ENCODE assay signal across 10 cellular contexts in genomic region chr20:20002101-20002998, GRCh38. TPM values are rescaled to one million over a fixed set of nuclear protein-coding genes. Genes with fewer than 3 reads are reported as not detected.
DNase-seq lines count a peak whose midpoint lies in the region; ATAC-seq and TF ChIP-seq lines count a peak whose summit lies in the region.
"Had no signal": no experiment of that assay in that cellular context is flagged by ENCODE, and none has a peak within 500 bp of the region (broad histone marks: within the 10 kb centered on the region; RNA-seq: fewer than 3 reads in every experiment).

No MANE protein-coding gene starts in this region.

- TF ChIP-seq CTCF in CD4-positive, alpha-beta T cell (IDR thresholded peaks at IDR 0.05) = no peak

- ATAC-seq in T-helper 17 cell = no peak
- no peak for ATAC-seq in stimulated activated effector memory CD8-positive, alpha-beta T cell treated with anti-CD3 and anti-CD28 coated beads, Interleukin-12 subunit alpha, Interleukin-12 subunit beta, amount 100 ng/mL, for 72 hours
- no peak for ATAC-seq in GM18861 (IDR thresholded peaks at IDR 0.05; ENCODE audit: unreplicated experiment)
- no peak for ATAC-seq in CD4-positive, alpha-beta T cell (ENCODE audit: poor library complexity)

- POLR2A ChIA-PET in CD4-positive, alpha-beta T cell (lab: Charles Lee) = no interaction called here

- in situ Hi-C loops in KBM-7 (cut with MboI; ENCODE audit: low pct_unique_long_range_greater_than_20kb, low sequenced_read_pairs) = no loop called here

- peaks cover 7% of the 10 kb centered on the region for H3K27me3 ChIP-seq in CD4-positive, alpha-beta T cell (ENCODE audit: control insufficient read depth, insufficient read depth, low read length)

- peak overlapping the region; percentile 84 for H3K4me3 Mint-ChIP-seq in T-helper 17 cell
- peak overlapping the region; percentile 29 for H3K4me3 Mint-ChIP-seq in stimulated activated effector memory CD8-positive, alpha-beta T cell treated with anti-CD3 and anti-CD28 coated beads, Interleukin-12 subunit alpha, Interleukin-12 subunit beta, amount 100 ng/mL, for 72 hours
- H3K4me3 Mint-ChIP-seq in CD4-positive, alpha-beta T cell = no peak overlapping the region

- H3K9me3 Mint-ChIP-seq in stimulated activated effector memory CD8-positive, alpha-beta T cell treated with anti-CD3 and anti-CD28 coated beads, Interleukin-12 subunit alpha, Interleukin-12 subunit beta, amount 100 ng/mL, for 72 hours = no peaks in the 10 kb centered on the region
- no peaks in the 10 kb centered on the region for H3K9me3 Mint-ChIP-seq in CD4-positive, alpha-beta T cell

- CTCF ChIA-PET in CD4-positive, alpha-beta T cell (lab: Charles Lee) = interaction anchor here (1.1 kb wide), 1 partner anchor 23 kb away, joined by 3 read pairs; no protein-coding TSS in a partner anchor

- no peaks in the 10 kb centered on the region for H3K9me3 ChIP-seq in T-helper 17 cell (ENCODE audit: control insufficient read depth, low read length, poor library complexity, severe bottlenecking)
- no peaks in the 10 kb centered on the region for H3K9me3 ChIP-seq in CD4-positive, alpha-beta T cell (ENCODE audit: control insufficient read depth, low read length)

- no peak overlapping the region for H3K27ac Mint-ChIP-seq in T-helper 17 cell
- no peak overlapping the region for H3K27ac Mint-ChIP-seq in stimulated activated effector memory CD8-positive, alpha-beta T cell treated with anti-CD3 and anti-CD28 coated beads, Interleukin-12 subunit alpha, Interleukin-12 subunit beta, amount 100 ng/mL, for 72 hours
- H3K27ac Mint-ChIP-seq in CD4-positive, alpha-beta T cell = no peak overlapping the region

- H3K36me3 Mint-ChIP-seq in T-helper 17 cell (ENCODE audit: low read depth) = peaks cover 2% of the 10 kb centered on the region
- no peaks in the 10 kb centered on the region for H3K36me3 Mint-ChIP-seq in stimulated activated effector memory CD8-positive, alpha-beta T cell treated with anti-CD3 and anti-CD28 coated beads, Interleukin-12 subunit alpha, Interleukin-12 subunit beta, amount 100 ng/mL, for 72 hours
- H3K36me3 Mint-ChIP-seq in CD4-positive, alpha-beta T cell (ENCODE audit: low read depth) = no peaks in the 10 kb centered on the region

- peak; percentile 35 for DNase-seq in KBM-7
- DNase-seq in T-helper 17 cell = no peak
- DNase-seq in iris pigment epithelial cell (ENCODE audit: low read depth) = peak; percentile 83
- no peak for DNase-seq in stimulated activated effector memory CD8-positive, alpha-beta T cell treated with anti-CD3 and anti-CD28 coated beads, Interleukin-12 subunit alpha, Interleukin-12 subunit beta, amount 100 ng/mL, for 72 hours (ENCODE audit: low spot score in 2 of 2)
- DNase-seq in NCI-H1105 (lab: John Stamatoyannopoulos, UW) = no peak
- DNase-seq in CD4-positive, alpha-beta T cell = no peak
- no peak for DNase-seq in islet precursor cell
- DNase-seq: activated gamma-delta T cell; stimulated activated CD8-positive, alpha-beta memory T cell treated with anti-CD3 and anti-CD28 coated beads, Interleukin-4, amount 100 ng/mL, for 48 hours had no signal

- intact Hi-C loops in CD4-positive, alpha-beta T cell (cut with DNase I, micrococcal nuclease) = no loop called here

- H3K27me3 Mint-ChIP-seq in T-helper 17 cell = peaks cover 65% of the 10 kb centered on the region
- peaks cover 67% of the 10 kb centered on the region for H3K27me3 Mint-ChIP-seq in CD4-positive, alpha-beta T cell

- no peak overlapping the region for H3K27ac ChIP-seq in CD4-positive, alpha-beta T cell (ENCODE audit: low read depth, low read length)

- H3K4me1 Mint-ChIP-seq in T-helper 17 cell = peaks cover 17% of the 10 kb centered on the region
- peaks cover 16% of the 10 kb centered on the region for H3K4me1 Mint-ChIP-seq in stimulated activated effector memory CD8-positive, alpha-beta T cell treated with anti-CD3 and anti-CD28 coated beads, Interleukin-12 subunit alpha, Interleukin-12 subunit beta, amount 100 ng/mL, for 72 hours
- H3K4me1 Mint-ChIP-seq in CD4-positive, alpha-beta T cell (ENCODE audit: low read depth) = peaks cover 17% of the 10 kb centered on the region

RNA-seq across cellular contexts. Expression of gene NAA20, which starts 14.8 kb away (rescaled TPM):
- 10 to 100 TPM; 22.4 to 25.3 TPM for total RNA-seq in T-helper 17 cell
- 10 to 100 TPM; 18.8 to 18.9 TPM for total RNA-seq in CD4-positive, alpha-beta T cell

RNA-seq across cellular contexts. Expression of gene CRNKL1, which starts 49.9 kb away (rescaled TPM):
- total RNA-seq in T-helper 17 cell = 10 to 100 TPM; 21.6 to 22.8 TPM
- 10 to 100 TPM; 24.3 to 26.1 TPM for total RNA-seq in CD4-positive, alpha-beta T cell

RNA-seq across cellular contexts. Expression of gene CFAP61, which starts 50.0 kb away (rescaled TPM):
- not detected for total RNA-seq in T-helper 17 cell
- total RNA-seq in CD4-positive, alpha-beta T cell = not detected

Comparison
In these comparisons a context has a peak if more than half of its experiments do, and no peak if none do; other contexts are left out.
1. DNase-seq: peak in KBM-7 (single experiment) and iris pigment epithelial cell (single experiment); none in T-helper 17 cell (0 of 3), stimulated activated effector memory CD8-positive, alpha-beta T cell treated with anti-CD3 and anti-CD28 coated beads, Interleukin-12 subunit alpha, Interleukin-12 subunit beta, amount 100 ng/mL, for 72 hours (0 of 2), NCI-H1105 (single experiment), CD4-positive, alpha-beta T cell (0 of 10) and islet precursor cell (single experiment).